ENCODE assay signal across 1 cellular context in genomic region chr22:20885557-20886323, GRCh38.
TF ChIP-seq lines count a peak whose summit lies in the region.

No MANE protein-coding gene starts in this region.

TF ChIP-seq in K562, 482 proteins besides CTCF, POLR2A, EP300 and RAD21 (continued from another document and continues in another):
- TF ChIP-seq ZNF592 (IDR thresholded peaks at IDR 0.05) (no peak), TGIF2 (CRISPR knock-in tag; IDR thresholded peaks at IDR 0.05) (no peak), TCF15 (CRISPR knock-in tag; IDR thresholded peaks at IDR 0.05) (0 out of 2 replicates have a peak, but pooled peaks have one; percentile 4), ZBTB34 (CRISPR knock-in tag; IDR thresholded peaks at IDR 0.05) (no peak), HOXB6 (CRISPR knock-in tag; IDR thresholded peaks at IDR 0.05; ENCODE audit: borderline replicate concordance) (peak; percentile 76; the same call in 1 of the 2 replicates), SIN3B (IDR thresholded peaks at IDR 0.05; ENCODE audit: low read depth) (no peak), PHF8 (IDR thresholded peaks at IDR 0.05; ENCODE audit: borderline replicate concordance, low read length) (peak; percentile 31; the same call in 1 of the 2 replicates), NR2C1 (IDR thresholded peaks at IDR 0.05) (no peak), NR2C1 (tag; IDR thresholded peaks at IDR 0.05) (peak; percentile 40; the same call in 1 of the 2 replicates), GABPA (tag; conservative IDR thresholded peaks at IDR 0.05; ENCODE audit: low read depth) (peak; percentile 60; the same call in 1 of the 2 replicates), KLF10 (CRISPR knock-in tag; IDR thresholded peaks at IDR 0.05) (no peak), MLLT1 (IDR thresholded peaks at IDR 0.05) (peak; percentile 82 to 95), ZNF561 (CRISPR knock-in tag; conservative IDR thresholded peaks at IDR 0.05) (no peak), PHTF2 (CRISPR knock-in tag; IDR thresholded peaks at IDR 0.05) (no peak), SETDB1 (IDR thresholded peaks at IDR 0.05; ENCODE audit: low read length) (peak; percentile 93), SOX6 (IDR thresholded peaks at IDR 0.05) (peak; percentile 90), ZNF668 (CRISPR knock-in tag; IDR thresholded peaks at IDR 0.05) (peak; percentile 73; the same call in 1 of the 2 replicates), RBM15 (IDR thresholded peaks at IDR 0.05; ENCODE audit: insufficient read depth, low read length) (no peak), ZNF764 (CRISPR knock-in tag; IDR thresholded peaks at IDR 0.05; ENCODE audit: low read depth) (peak; percentile 97), THAP12 (CRISPR knock-in tag; IDR thresholded peaks at IDR 0.05) (peak; percentile 97), KLF16 (IDR thresholded peaks at IDR 0.05) (peak; percentile 90), L3MBTL2 (IDR thresholded peaks at IDR 0.05) (peak; percentile 97), ERF (CRISPR knock-in tag; IDR thresholded peaks at IDR 0.05) (peak; percentile 97; the same call in 1 of the 2 replicates), MBD1 (CRISPR knock-in tag; IDR thresholded peaks at IDR 0.05) (no peak), TEAD1 (CRISPR knock-in tag; IDR thresholded peaks at IDR 0.05) (peak; percentile 82 to 94; a peak in 3 of 4 replicates), XRCC5 (IDR thresholded peaks at IDR 0.05; ENCODE audit: low read depth, low read length) (peak; percentile 100), MTA2 (IDR thresholded peaks at IDR 0.05; ENCODE audit: low read depth) (peak; percentile 21; the same call in 1 of the 2 replicates), BACH1 (tag; IDR thresholded peaks at IDR 0.05) (no peak), KDM1A (IDR thresholded peaks at IDR 0.05) (no peak), NFE2L1 (tag; IDR thresholded peaks at IDR 0.05; ENCODE audit: borderline replicate concordance, low read depth) (no peak), FOSL1 (tag; conservative IDR thresholded peaks at IDR 0.05) (peak; percentile 57), MCM7 (IDR thresholded peaks at IDR 0.05) (no peak), ZNF175 (CRISPR knock-in tag; IDR thresholded peaks at IDR 0.05; ENCODE audit: low read depth) (no peak; the same call in 1 of the 2 replicates), ZNF449 (CRISPR knock-in tag; IDR thresholded peaks at IDR 0.05) (peak; percentile 77; the same call in 1 of the 2 replicates), TAF9B (IDR thresholded peaks at IDR 0.05; ENCODE audit: partially characterized antibody) (no peak), PHB2 (IDR thresholded peaks at IDR 0.05; ENCODE audit: low read depth) (peak; percentile 44; the same call in 1 of the 2 replicates), RERE (CRISPR knock-in tag; IDR thresholded peaks at IDR 0.05; ENCODE audit: borderline replicate concordance) (0 out of 2 replicates have a peak, but pooled peaks have one; percentile 60), ZNF41 (CRISPR knock-in tag; conservative IDR thresholded peaks at IDR 0.05) (peak; percentile 71; the same call in 1 of the 2 replicates), DNMT1 (IDR thresholded peaks at IDR 0.05) (peak; percentile 100), MTA1 (IDR thresholded peaks at IDR 0.05; ENCODE audit: borderline replicate concordance) (peak; percentile 87; the same call in 1 of the 2 replicates), MCM5 (IDR thresholded peaks at IDR 0.05; ENCODE audit: low read depth) (no peak), TBL1XR1 (IDR thresholded peaks at IDR 0.05; ENCODE audit: low read length in 2 of 2) (peak; percentile 46 to 81; a peak in 3 of 4 replicates), ZNF280B (CRISPR knock-in tag; IDR thresholded peaks at IDR 0.05) (no peak), IFI16 (CRISPR knock-in tag; IDR thresholded peaks at IDR 0.05) (0 out of 2 replicates have a peak, but pooled peaks have one; percentile 36), KHSRP (IDR thresholded peaks at IDR 0.05) (no peak)
